In genomic region chrX:66042307-66043077, GRCh38 we compare ENCODE assay signal across 13 cellular contexts. TPM values are rescaled to one million over a fixed set of nuclear protein-coding genes. Genes with fewer than 3 reads are reported as not detected.
A peak's percentile ranks its signal among the peaks of the same experiment; 100 is the strongest.
DNase-seq lines count a peak whose midpoint lies in the region; ATAC-seq, FAIRE-seq and TF ChIP-seq lines count a peak whose summit lies in the region.
"Had no signal": no experiment of that assay in that cellular context is flagged by ENCODE, and none has a peak within 500 bp of the region (broad histone marks: within the 10 kb centered on the region; RNA-seq: fewer than 3 reads in every experiment).

No MANE protein-coding gene starts in this region.

- peak overlapping the region; percentile 53 for H3K27ac ChIP-seq in GM12878 (ENCODE audit: control insufficient read depth, insufficient read depth)
- H3K27ac ChIP-seq in psoas muscle = no peak overlapping the region
- H3K27ac ChIP-seq: KMS-11, spleen had no signal

- H3K27me3 ChIP-seq in GM12878 (replicated peaks in 1 of 2; ENCODE audit: control insufficient read depth in 2 of 2, insufficient read depth in 2 of 2, low read length in 1 of 2) (no peaks in the 10 kb centered on the region), psoas muscle (ENCODE audit: insufficient read depth in 3 of 3, low read length in 2 of 3) (peaks cover 0 to 7% (median 0%) of the 10 kb centered on the region in 3 donors)
- H3K27me3 ChIP-seq: spleen had no signal

- no peaks in the 10 kb centered on the region; the same call in 1 of the 3 replicates for H3K9me3 ChIP-seq in GM12878 (replicated peaks; ENCODE audit: control insufficient read depth, insufficient read depth, low read length)
- H3K9me3 ChIP-seq in psoas muscle = no peaks in the 10 kb centered on the region
- H3K9me3 ChIP-seq: spleen had no signal

- no peak overlapping the region for H2AFZ ChIP-seq in GM12878 (ENCODE audit: control insufficient read depth, low read depth, low read length)

- peak in 1 of 2 experiments; percentile 44; a peak in 1 of 4 replicates for TF ChIP-seq EP300 in GM12878 (IDR thresholded peaks at IDR 0.05; ENCODE audit: borderline replicate concordance in 1 of 2, control insufficient read depth in 1 of 2, low read depth in 2 of 2, low read length in 2 of 2)

- H3K36me3 ChIP-seq in GM12878 (ENCODE audit: control insufficient read depth in 2 of 2, insufficient read depth in 2 of 2, low read length in 1 of 2) = no peaks in the 10 kb centered on the region
- H3K36me3 ChIP-seq in psoas muscle (ENCODE audit: insufficient read depth in 1 of 2, low read depth in 1 of 2) = no peaks in the 10 kb centered on the region
- H3K36me3 ChIP-seq: spleen had no signal

- H3K79me2 ChIP-seq in GM12878 (ENCODE audit: control insufficient read depth, insufficient read depth, low read length) = no peaks in the 10 kb centered on the region

- H4K20me1 ChIP-seq in GM12878 (ENCODE audit: control insufficient read depth, insufficient read depth) = no peaks in the 10 kb centered on the region

- RAD21 ChIA-PET in GM12878 (lab: Charles Lee; ENCODE audit: unreplicated experiment) = interaction anchor here (0.6 to 3.2 kb wide), 10 partner anchors 8 to 319 kb away, joined by 3 to 20 read pairs (median 4); partner anchors contain the start of gene HEPH

- SMC1A ChIA-PET in GM12878 (lab: Charles Lee; ENCODE audit: uncharacterized antibody, unreplicated experiment) = interaction anchor here (0.6 to 6.0 kb wide), 13 partner anchors 8 to 319 kb away, joined by 3 to 85 read pairs (median 4); no protein-coding TSS in a partner anchor

- peak; percentile 38 for FAIRE-seq in GM12878 (lab: Jason Lieb, UNC)

- CTCF ChIA-PET in GM12878 (lab: Yijun Ruan, JAX) = interaction anchor here (0.7 to 5.5 kb wide), 7 partner anchors 12 to 121 kb away, joined by 3 to 35 read pairs (median 4); no protein-coding TSS in a partner anchor

- no TSS peak for BruUV-seq in GM12878 (replicated peaks; lab: Mats Ljungman, UMichigan)

- no peak for TF ChIP-seq POLR2A in GM12878 (IDR thresholded peaks at IDR 0.05; ENCODE audit: low read depth, low read length)

- in situ Hi-C loops in GM12878 (cut with MboI) = no loop called here

- no peak for TF ChIP-seq RAD21 in GM12878 (IDR thresholded peaks at IDR 0.05; ENCODE audit: insufficient read depth, low read depth, low read length)

- no peak for TF ChIP-seq CTCF in GM12878 (IDR thresholded peaks at IDR 0.05 in 2 of 3, conservative IDR thresholded peaks at IDR 0.05 in 1 of 3; ENCODE audit: control insufficient read depth in 2 of 3, extremely low read depth in 1 of 3, insufficient read depth in 1 of 3, low read depth in 3 of 3, low read length in 3 of 3)
- no peak for TF ChIP-seq CTCF in psoas muscle (IDR thresholded peaks at IDR 0.05)

- peak; percentile 58 for ATAC-seq in GM18870 (IDR thresholded peaks at IDR 0.05; ENCODE audit: unreplicated experiment)
- ATAC-seq in GM21526 (IDR thresholded peaks at IDR 0.05; ENCODE audit: low FRiP score, unreplicated experiment) = peak; percentile 32
- peak; percentile 44 for ATAC-seq in HG03045 (IDR thresholded peaks at IDR 0.05; ENCODE audit: unreplicated experiment)
- ATAC-seq in GM12878 = peak; percentile 59
- no peak for ATAC-seq in psoas muscle

- intact Hi-C loops in GM12878 (cut with micrococcal nuclease; ENCODE audit: unreplicated experiment) (loop anchor here (1.0 to 2.0 kb wide), 2 partner anchors 30 to 122 kb away; partner anchors contain the start of gene HEPH), psoas muscle (cut with DNase I) (no loop called here)

- POLR2A ChIA-PET in GM12878 (lab: Charles Lee) = interaction anchor here (1.0 to 1.4 kb wide), 2 partner anchors 26 to 122 kb away, joined by 4 to 6 read pairs; partner anchors contain the start of gene HEPH

- DNase-seq in GM12878 (ENCODE audit: low read depth, low spot score) (peak; percentile 48), psoas muscle (no peak), NCI-H2227 (lab: John Stamatoyannopoulos, UW; ENCODE audit: unreplicated experiment) (no peak), NCI-H1436 treated with DMSO at 0.1 percent for 48 hours (lab: John Stamatoyannopoulos, UW) (no peak), SIG-M5 treated with dmso at 0.1 percent for 504 hours (lab: John Stamatoyannopoulos, UW; ENCODE audit: unreplicated experiment) (no peak)
- DNase-seq: head of caudate nucleus, NCI-H2171 treated with DMSO at 0.1 percent for 48 hours, spleen had no signal

- H3K9ac ChIP-seq in GM12878 (ENCODE audit: control insufficient read depth, insufficient read depth, low read length) = no peak overlapping the region
- H3K9ac ChIP-seq: KMS-11 had no signal

- H3K4me2 ChIP-seq in GM12878 (ENCODE audit: control insufficient read depth, insufficient read depth) = peak overlapping the region; percentile 47
- H3K4me2 ChIP-seq: KMS-11 had no signal

- H3K4me3 ChIP-seq in GM12878 = no peak overlapping the region
- H3K4me3 ChIP-seq in psoas muscle = no peak overlapping the region
- H3K4me3 ChIP-seq: spleen had no signal

- 1% methylated on average over 3 of the region's 3 CpGs for WGBS in GM12878 (ENCODE audit: insufficient coverage, insufficient replicate concordance, low lambda C conversion rate, missing lambda C conversion rate)
- 52 to 69% (median 67%) methylated on average over 3 of the region's 3 CpGs for WGBS in psoas muscle, 3 donors

- peaks cover 28% of the 10 kb centered on the region for H3K4me1 ChIP-seq in GM12878 (ENCODE audit: control insufficient read depth, insufficient read depth, low read length)
- no peaks in the 10 kb centered on the region for H3K4me1 ChIP-seq in psoas muscle

TF ChIP-seq in GM12878, 131 proteins besides CTCF, POLR2A, EP300 and RAD21 (continues in another document):
- TF ChIP-seq CHD1 (IDR thresholded peaks at IDR 0.05; ENCODE audit: low read depth, low read length) (no peak), RUNX3 (IDR thresholded peaks at IDR 0.05; ENCODE audit: low read length) (peak; percentile 52), SPI1 (IDR thresholded peaks at IDR 0.05; ENCODE audit: borderline replicate concordance, insufficient read depth, low read depth, low read length) (no peak), PAX5 (IDR thresholded peaks at IDR 0.05; ENCODE audit: borderline replicate concordance, low read depth, low read length) (no peak), CHD2 (IDR thresholded peaks at IDR 0.05; ENCODE audit: borderline replicate concordance, low read depth, low read length) (no peak), PAX8 (IDR thresholded peaks at IDR 0.05) (no peak), MEF2B (IDR thresholded peaks at IDR 0.05; ENCODE audit: partially characterized antibody, poor library complexity, severe bottlenecking) (peak; percentile 66), BCL11A (IDR thresholded peaks at IDR 0.05; ENCODE audit: low read depth, low read length) (peak; percentile 27; the same call in 1 of the 2 replicates), E2F8 (IDR thresholded peaks at IDR 0.05; ENCODE audit: low read depth, partially characterized antibody) (no peak), PKNOX1 (IDR thresholded peaks at IDR 0.05) (no peak)

RNA-seq across cellular contexts. Expression of gene VSIG4, which starts 2.6 kb away (rescaled TPM):
- not detected in 2 replicates for total RNA-seq in GM12878 (2013; cell fraction: nucleolus; rRNA removed)
- total RNA-seq in GM12878 (2014; rRNA removed) (not detected in 2 replicates), GM12878 (2014; rRNA removed; fragmentation: Illumina TruSeq; extraction: Trizol) (not detected in 2 replicates), GM12878 (2021) (0.13 and 0.36 TPM in 2 replicates), psoas muscle (10 to 100 TPM; 12.0 to 24.5 (median 14.9) TPM)
- not detected for polyA plus RNA-seq in GM12878 (2011; ENCODE audit: low read depth)
- polyA plus RNA-seq in GM12878 (2011; rRNA removed) (0.05 TPM in 1 of 2 replicates, not detected in the other), GM12878 (2014; fragmentation: Illumina TruSeq; extraction: Trizol) (not detected in 2 replicates), GM12878 (2014; fragmentation: Nextera tagmentation; extraction: Ambion mirVana) (not detected), GM12878 (2014; rRNA removed) (not detected in 2 replicates), GM12878 (2016; fragmentation: Nextera tagmentation; extraction: Ambion mirVana) (not detected), psoas muscle (10 to 100 TPM in 1 of 3 donors, 1 to 10 TPM in 2; 5.8 to 15.1 (median 6.7) TPM)
- polyA plus RNA-seq in GM12878 (2011; cell fraction: cytosol; rRNA removed) = 0.05 and 0.06 TPM in 2 replicates
- polyA plus RNA-seq in GM12878 (2011; cell fraction: nucleus; rRNA removed) = 0.10 TPM in 1 of 2 replicates, not detected in the other
- not detected in 2 replicates for polyA plus RNA-seq in GM12878 (2012)
- polyA minus RNA-seq in GM12878 (2011; rRNA and poly(A)+ RNA removed) = 0.15 TPM in 1 of 2 replicates, not detected in the other
- not detected in 2 replicates for polyA minus RNA-seq in GM12878 (2011; cell fraction: cytosol; rRNA and poly(A)+ RNA removed)
- polyA minus RNA-seq in GM12878 (2011; cell fraction: nucleus; rRNA and poly(A)+ RNA removed) = not detected in 2 replicates
- total RNA-seq: RPMI7951 had no signal

Comparison
In these comparisons a context has a peak if more than half of its experiments do, and no peak if none do; other contexts are left out.
1. ATAC-seq: peak in GM18870 (single experiment), GM21526 (single experiment), HG03045 (single experiment) and GM12878 (single experiment); none in psoas muscle (0 of 4).
2. RNA of gene VSIG4, which starts 2.6 kb away (total RNA-seq): 12.0 to 24.5 TPM in psoas muscle; 0.13 to 0.36 TPM in GM12878; every median in the first group is over 4 times any median in the second.